In genomic region chr12:6532927-6533652, GRCh38 we compare ENCODE assay signal across 2 cellular contexts.
TF ChIP-seq lines count a peak whose summit lies in the region.

No MANE protein-coding gene starts in this region.

TF ChIP-seq in GM12891, 5 proteins besides CTCF, POLR2A, EP300 and RAD21 (continued from another document):
- TF ChIP-seq SPI1 (IDR thresholded peaks at IDR 0.05; ENCODE audit: low read depth, low read length): peak; percentile 45

TF ChIP-seq in neural cell, 6 proteins besides CTCF, POLR2A, EP300 and RAD21:
- TF ChIP-seq, protein P1, sequence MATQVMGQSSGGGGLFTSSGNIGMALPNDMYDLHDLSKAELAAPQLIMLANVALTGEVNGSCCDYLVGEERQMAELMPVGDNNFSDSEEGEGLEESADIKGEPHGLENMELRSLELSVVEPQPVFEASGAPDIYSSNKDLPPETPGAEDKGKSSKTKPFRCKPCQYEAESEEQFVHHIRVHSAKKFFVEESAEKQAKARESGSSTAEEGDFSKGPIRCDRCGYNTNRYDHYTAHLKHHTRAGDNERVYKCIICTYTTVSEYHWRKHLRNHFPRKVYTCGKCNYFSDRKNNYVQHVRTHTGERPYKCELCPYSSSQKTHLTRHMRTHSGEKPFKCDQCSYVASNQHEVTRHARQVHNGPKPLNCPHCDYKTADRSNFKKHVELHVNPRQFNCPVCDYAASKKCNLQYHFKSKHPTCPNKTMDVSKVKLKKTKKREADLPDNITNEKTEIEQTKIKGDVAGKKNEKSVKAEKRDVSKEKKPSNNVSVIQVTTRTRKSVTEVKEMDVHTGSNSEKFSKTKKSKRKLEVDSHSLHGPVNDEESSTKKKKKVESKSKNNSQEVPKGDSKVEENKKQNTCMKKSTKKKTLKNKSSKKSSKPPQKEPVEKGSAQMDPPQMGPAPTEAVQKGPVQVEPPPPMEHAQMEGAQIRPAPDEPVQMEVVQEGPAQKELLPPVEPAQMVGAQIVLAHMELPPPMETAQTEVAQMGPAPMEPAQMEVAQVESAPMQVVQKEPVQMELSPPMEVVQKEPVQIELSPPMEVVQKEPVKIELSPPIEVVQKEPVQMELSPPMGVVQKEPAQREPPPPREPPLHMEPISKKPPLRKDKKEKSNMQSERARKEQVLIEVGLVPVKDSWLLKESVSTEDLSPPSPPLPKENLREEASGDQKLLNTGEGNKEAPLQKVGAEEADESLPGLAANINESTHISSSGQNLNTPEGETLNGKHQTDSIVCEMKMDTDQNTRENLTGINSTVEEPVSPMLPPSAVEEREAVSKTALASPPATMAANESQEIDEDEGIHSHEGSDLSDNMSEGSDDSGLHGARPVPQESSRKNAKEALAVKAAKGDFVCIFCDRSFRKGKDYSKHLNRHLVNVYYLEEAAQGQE (IDR thresholded peaks at IDR 0.05; ENCODE audit: borderline replicate concordance): no peak
- TF ChIP-seq TAF1 (IDR thresholded peaks at IDR 0.05; ENCODE audit: low read depth) (no peak), POLR2AphosphoS5 (IDR thresholded peaks at IDR 0.05) (peak; percentile 41), EZH2 (IDR thresholded peaks at IDR 0.05; ENCODE audit: borderline replicate concordance, insufficient read depth, low read length, poor library complexity, severe bottlenecking) (no peak), MXI1 (conservative IDR thresholded peaks at IDR 0.05; ENCODE audit: poor library complexity, severe bottlenecking) (no peak)
